ENCODE assay signal across 8 cellular contexts in genomic region chr7:87876040-87876758, GRCh38. TPM values are rescaled to one million over a fixed set of nuclear protein-coding genes. Genes with fewer than 3 reads are reported as not detected.
DNase-seq lines count a peak whose midpoint lies in the region; ATAC-seq and TF ChIP-seq lines count a peak whose summit lies in the region.

DBF4 (plus strand) TSS chr7:87876493; CDS start chr7:87876733, 240 bp downstream.
A gene with protein sequence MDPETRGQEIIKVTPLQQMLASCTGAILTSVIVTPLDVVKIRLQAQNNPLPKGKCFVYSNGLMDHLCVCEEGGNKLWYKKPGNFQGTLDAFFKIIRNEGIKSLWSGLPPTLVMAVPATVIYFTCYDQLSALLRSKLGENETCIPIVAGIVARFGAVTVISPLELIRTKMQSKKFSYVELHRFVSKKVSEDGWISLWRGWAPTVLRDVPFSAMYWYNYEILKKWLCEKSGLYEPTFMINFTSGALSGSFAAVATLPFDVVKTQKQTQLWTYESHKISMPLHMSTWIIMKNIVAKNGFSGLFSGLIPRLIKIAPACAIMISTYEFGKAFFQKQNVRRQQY (minus strand): TSS chr7:87876360. CDS start chr7:87858727, 17,633 bp downstream.

- TF ChIP-seq CTCF in CD14-positive monocyte (IDR thresholded peaks at IDR 0.05), result no peak

- peak within 1 kb of the TSS; percentile 96 to 97 for H3K4me3 Mint-ChIP-seq in CD14-positive monocyte

- DNase-seq in CD14-positive monocyte (ENCODE audit: low spot score) (peak; percentile 87), NCI-H748 (lab: John Stamatoyannopoulos, UW; ENCODE audit: unreplicated experiment) (peak; percentile 98), dedifferentiated amniotic fluid mesenchymal stem cell (ENCODE audit: extremely low spot score) (peak; percentile 82), left lobe of liver (ENCODE audit: low spot score) (peak; percentile 99)
- peak; percentile 94 for DNase-seq in activated CD4-positive, alpha-beta T cell treated with anti-CD3 and anti-CD28 coated beads, Interleukin-2, amount 50 U/mL, for 1 hour
- DNase-seq in stimulated activated CD4-positive, alpha-beta T cell treated with anti-CD3 and anti-CD28 coated beads, Interleukin-2, amount 100 ng/mL, for 24 hours, result peak; percentile 96 to 97

- H3K36me3 Mint-ChIP-seq in CD14-positive monocyte, result peaks cover 12 to 19% of the 10 kb centered on the region in 2 donors

- H3K27ac Mint-ChIP-seq in CD14-positive monocyte, result peak within 1 kb of the TSS; percentile 93 to 98 (median 96)

- intact Hi-C loops in CD14-positive monocyte (cut with micrococcal nuclease), result loop anchor here in 1 of 2 donors (10.0 kb wide), 1 partner anchor 721 kb away; the partner anchor contains the start of gene DMTF1

- H3K9me3 Mint-ChIP-seq in CD14-positive monocyte, result peaks cover under 1 to 12% (median 5%) of the 10 kb centered on the region in 7 donors

- H3K27me3 Mint-ChIP-seq in CD14-positive monocyte (ENCODE audit: low read depth in 3 of 3), result peaks cover 0 to 2% (median 0%) of the 10 kb centered on the region in 3 donors

- peaks cover 47% of the 10 kb centered on the region for H3K4me1 Mint-ChIP-seq in CD14-positive monocyte

- ATAC-seq in GM19395 (IDR thresholded peaks at IDR 0.05; ENCODE audit: unreplicated experiment), result peak; percentile 90
- peak; percentile 79 for ATAC-seq in HG03558 (IDR thresholded peaks at IDR 0.05; ENCODE audit: extremely low read depth, unreplicated experiment)
- ATAC-seq in left lobe of liver, result peak; percentile 94

RNA-seq across cellular contexts. Expression of gene DBF4, which starts in this region (rescaled TPM):
- polyA plus RNA-seq in CD14-positive monocyte, result 1 to 10 TPM; 6.7 to 7.3 TPM
- 2.4 TPM for total RNA-seq in left lobe of liver

RNA-seq across cellular contexts. Expression of the second gene that starts in this region (rescaled TPM):
- 10 to 100 TPM; 26.2 to 36.3 TPM for polyA plus RNA-seq in CD14-positive monocyte
- 8.0 TPM for total RNA-seq in left lobe of liver

Comparison
In these comparisons a context has a peak if more than half of its experiments do, and no peak if none do; other contexts are left out.
1. Peak in every context shown above with its lines: DNase-seq and ATAC-seq.